ENCODE assay signal across 28 cellular contexts in genomic region chr15:27722102-27722501, GRCh38.
"Had no signal": no experiment of that assay in that cellular context is flagged by ENCODE, and none has a peak within 500 bp of the region (broad histone marks: within the 10 kb centered on the region; RNA-seq: fewer than 3 reads in every experiment).

No MANE protein-coding gene starts in this region.

- H3K27me3 Mint-ChIP-seq: progenitor cell of endocrine pancreas; stimulated activated naive B cell treated with anti-CD40 and anti-IgM and Interleukin-4, amounts not matched to agents 10 μg/mL and 1 μg/mL and 100 μg/mL, for 72 hours; stimulated activated naive CD8-positive, alpha-beta T cell treated with anti-CD3 and anti-CD28 coated beads, Interleukin-15, Interleukin-2, amounts not matched to agents 100 ng/mL and 50 ng/mL, for 24 hours had no signal

- H3K4me3 ChIP-seq: neural progenitor cell, ovary, psoas muscle, right lobe of liver, sigmoid colon, stomach, thoracic aorta, thyroid gland, tibial nerve, upper lobe of left lung, uterus had no signal

- FAIRE-seq: small intestine had no signal

- H3K4me1 ChIP-seq: parathyroid adenoma, psoas muscle, right lobe of liver, sigmoid colon, stomach, thyroid gland, tibial nerve, upper lobe of left lung, uterus had no signal

- H3K9me3 ChIP-seq: ovary, right lobe of liver, thoracic aorta, thyroid gland, uterus had no signal

- H3K27ac ChIP-seq: neural progenitor cell, ovary, parathyroid adenoma, psoas muscle, right lobe of liver, sigmoid colon, stomach, thoracic aorta, thyroid gland, tibial nerve, upper lobe of left lung, uterus had no signal

- H3K4me3 Mint-ChIP-seq: natural killer cell; nephron; neural progenitor cell; stimulated activated effector memory CD8-positive, alpha-beta T cell treated with anti-CD3 and anti-CD28 coated beads, Interleukin-12 subunit alpha, Interleukin-12 subunit beta, amount 100 ng/mL, for 72 hours; stimulated activated naive B cell treated with anti-CD40 and anti-IgM and Interleukin-4, amounts not matched to agents 10 μg/mL and 1 μg/mL and 100 μg/mL, for 72 hours; stimulated activated naive CD8-positive, alpha-beta T cell treated with anti-CD3 and anti-CD28 coated beads, Interleukin-15, Interleukin-2, amounts not matched to agents 100 ng/mL and 50 ng/mL, for 24 hours had no signal

- ATAC-seq: natural killer cell; psoas muscle; right cardiac atrium; right lobe of liver; stimulated activated effector memory CD8-positive, alpha-beta T cell treated with anti-CD3 and anti-CD28 coated beads, Interleukin-12 subunit alpha, Interleukin-12 subunit beta, amount 100 ng/mL, for 72 hours; stimulated activated naive B cell treated with anti-CD40 and anti-IgM and Interleukin-4, amounts not matched to agents 10 μg/mL and 1 μg/mL and 100 μg/mL, for 72 hours had no signal

- H3K36me3 ChIP-seq: ovary, right lobe of liver, sigmoid colon, stomach, thoracic aorta, thyroid gland, tibial nerve, upper lobe of left lung, uterus had no signal

- H3K36me3 Mint-ChIP-seq: neural progenitor cell; stimulated activated effector memory CD8-positive, alpha-beta T cell treated with anti-CD3 and anti-CD28 coated beads, Interleukin-12 subunit alpha, Interleukin-12 subunit beta, amount 100 ng/mL, for 72 hours; stimulated activated naive B cell treated with anti-CD40 and anti-IgM and Interleukin-4, amounts not matched to agents 10 μg/mL and 1 μg/mL and 100 μg/mL, for 72 hours had no signal

- DNase-seq: natural killer cell; occipital lobe; ovary; posterior cingulate gyrus; psoas muscle; right cardiac atrium; right lobe of liver; sigmoid colon; small intestine; stimulated activated CD4-positive, alpha-beta T cell treated with anti-CD3 and anti-CD28 coated beads, Interleukin-15, amount 100 ng/mL, for 24 hours; stimulated activated CD4-positive, alpha-beta T cell treated with anti-CD3 and anti-CD28 coated beads, Interleukin-2, amount 100 ng/mL, for 24 hours; stimulated activated CD4-positive, alpha-beta T cell treated with anti-CD3 and anti-CD28 coated beads, Interleukin-2, amount 100 ng/mL, for 48 hours; stimulated activated CD4-positive, alpha-beta T cell treated with anti-CD3 and anti-CD28 coated beads, Interleukin-4, amount 100 ng/mL, for 24 hours; stimulated activated naive B cell treated with anti-CD40 and anti-IgM and Interleukin-4, amounts not matched to agents 10 μg/mL and 1 μg/mL and 100 μg/mL, for 72 hours; stimulated activated naive CD4-positive, alpha-beta T cell treated with Interleukin-2 at 50 U/mL for 16 hours; stomach; thyroid gland; trophoblast cell; upper lobe of left lung; uterus had no signal

- H3K27me3 ChIP-seq: neural progenitor cell, ovary, right lobe of liver, sigmoid colon, thyroid gland, tibial nerve, upper lobe of left lung, uterus had no signal

- H3K4me1 Mint-ChIP-seq: natural killer cell; stimulated activated effector memory CD8-positive, alpha-beta T cell treated with anti-CD3 and anti-CD28 coated beads, Interleukin-12 subunit alpha, Interleukin-12 subunit beta, amount 100 ng/mL, for 72 hours; stimulated activated naive B cell treated with anti-CD40 and anti-IgM and Interleukin-4, amounts not matched to agents 10 μg/mL and 1 μg/mL and 100 μg/mL, for 72 hours had no signal
